In genomic region chr12:1919763-1920162, GRCh38 we compare ENCODE assay signal across 22 cellular contexts.
"Had no signal": no experiment of that assay in that cellular context is flagged by ENCODE, and none has a peak within 500 bp of the region (broad histone marks: within the 10 kb centered on the region; RNA-seq: fewer than 3 reads in every experiment).

No MANE protein-coding gene starts in this region.

- H3K27me3 ChIP-seq: breast epithelium, colonic mucosa, gastroesophageal sphincter had no signal

- H3K4me3 Mint-ChIP-seq: activated naive CD8-positive, alpha-beta T cell treated with anti-CD3 and anti-CD28 coated beads for 36 hours; activated T-cell treated with anti-CD3 and anti-CD28 coated beads, Interleukin-2, amount 50 U/mL, for 4 hours; endodermal cell; stimulated activated naive CD8-positive, alpha-beta T cell treated with anti-CD3 and anti-CD28 coated beads, Interleukin-15, Interleukin-2, amounts not matched to agents 100 ng/mL and 50 ng/mL, for 24 hours; T-helper 1 cell treated with Interleukin-12 subunit alpha and Interleukin-12 subunit beta and Interleukin-4 antibody, amounts not matched to agents 30 μg/mL and 1 μg/mL, for 36 hours had no signal

- H3K9me3 Mint-ChIP-seq: activated naive CD8-positive, alpha-beta T cell treated with anti-CD3 and anti-CD28 coated beads for 36 hours; activated T-cell treated with anti-CD3 and anti-CD28 coated beads, Interleukin-2, amount 50 U/mL, for 4 hours; activated T-helper 2 cell treated with anti-CD3 and anti-CD28 coated beads, Interferon-gamma antibody, Interleukin-2, Interleukin-4, amounts not matched to agents 10 μg/mL and 5 μg/mL and 100 μg/mL, durations not matched to agents 14 hours and 24 hours and 36 hours; endodermal cell; nephron; stimulated activated naive CD8-positive, alpha-beta T cell treated with anti-CD3 and anti-CD28 coated beads, Interleukin-15, Interleukin-2, amounts not matched to agents 100 ng/mL and 50 ng/mL, for 24 hours; T-helper 1 cell treated with Interleukin-12 subunit alpha and Interleukin-12 subunit beta and Interleukin-4 antibody, amounts not matched to agents 30 μg/mL and 1 μg/mL, for 36 hours had no signal

- DNase-seq: activated CD4-positive, alpha-beta T cell treated with anti-CD3 and anti-CD28 coated beads for 48 hours; activated naive CD4-positive, alpha-beta T cell; activated naive CD8-positive, alpha-beta T cell treated with anti-CD3 and anti-CD28 coated beads for 36 hours; activated T-cell treated with anti-CD3 and anti-CD28 coated beads, Interleukin-2, amount 50 U/mL, for 4 hours; esophagus squamous epithelium; left cardiac atrium; midbrain; right cardiac atrium; stimulated activated CD4-positive, alpha-beta T cell treated with anti-CD3 and anti-CD28 coated beads, Interleukin-1b, Interleukin-23, amount 100 ng/mL, for 48 hours; T1000; transverse colon had no signal

- H3K27ac Mint-ChIP-seq: activated naive CD8-positive, alpha-beta T cell treated with anti-CD3 and anti-CD28 coated beads for 36 hours; activated T-helper 2 cell treated with anti-CD3 and anti-CD28 coated beads, Interferon-gamma antibody, Interleukin-2, Interleukin-4, amounts not matched to agents 10 μg/mL and 5 μg/mL and 100 μg/mL, durations not matched to agents 14 hours and 24 hours and 36 hours; endodermal cell; stimulated activated naive CD8-positive, alpha-beta T cell treated with anti-CD3 and anti-CD28 coated beads, Interleukin-15, Interleukin-2, amounts not matched to agents 100 ng/mL and 50 ng/mL, for 24 hours; T-helper 1 cell treated with Interleukin-12 subunit alpha and Interleukin-12 subunit beta and Interleukin-4 antibody, amounts not matched to agents 30 μg/mL and 1 μg/mL, for 36 hours had no signal

- H3K4me3 ChIP-seq: breast epithelium, colonic mucosa, gastroesophageal sphincter, skin epidermis, suprapubic skin, transverse colon had no signal

- H3K27ac ChIP-seq: breast epithelium, colonic mucosa, gastroesophageal sphincter, parathyroid adenoma, suprapubic skin, transverse colon had no signal

- H3K36me3 ChIP-seq: breast epithelium, colonic mucosa, esophagus squamous epithelium, gastroesophageal sphincter, suprapubic skin, transverse colon had no signal

- H3K27me3 Mint-ChIP-seq: stimulated activated naive CD8-positive, alpha-beta T cell treated with anti-CD3 and anti-CD28 coated beads, Interleukin-15, Interleukin-2, amounts not matched to agents 100 ng/mL and 50 ng/mL, for 24 hours had no signal

- H3K4me1 ChIP-seq: breast epithelium, colonic mucosa, parathyroid adenoma had no signal

- H3K9me3 ChIP-seq: breast epithelium, colonic mucosa, esophagus squamous epithelium, gastroesophageal sphincter, suprapubic skin, transverse colon had no signal

- H3K36me3 Mint-ChIP-seq: activated naive CD8-positive, alpha-beta T cell treated with anti-CD3 and anti-CD28 coated beads for 36 hours had no signal
